11 cellular contexts compared by ENCODE assay signal in genomic region chr19:29836409-29836825, GRCh38. TPM values are rescaled to one million over a fixed set of nuclear protein-coding genes. Genes with fewer than 3 reads are reported as not detected.
DNase-seq lines count a peak whose midpoint lies in the region; ATAC-seq and TF ChIP-seq lines count a peak whose summit lies in the region.
"Had no signal": no experiment of that assay in that cellular context is flagged by ENCODE, and none has a peak within 500 bp of the region (broad histone marks: within the 10 kb centered on the region; RNA-seq: fewer than 3 reads in every experiment).

No MANE protein-coding gene starts in this region.

- DNase-seq in epithelial cell of esophagus (ENCODE audit: low read depth) (peak; percentile 64), Peyer's patch (no peak), cerebellum (ENCODE audit: low spot score) (no peak), DMS79 treated with DMSO at 0.1 percent for 48 hours (lab: John Stamatoyannopoulos, UW) (no peak), cardiac septum (ENCODE audit: low spot score) (no peak)
- DNase-seq: lower lobe of right lung, transverse colon had no signal

- H3K9me3 ChIP-seq in Peyer's patch: no peaks in the 10 kb centered on the region
- H3K9me3 ChIP-seq: lower lobe of right lung, transverse colon had no signal

- no peaks in the 10 kb centered on the region for H3K27me3 ChIP-seq in Peyer's patch

- TF ChIP-seq CTCF in epithelial cell of esophagus (IDR thresholded peaks at IDR 0.05; ENCODE audit: insufficient read depth, low read depth, low read length, missing control alignments) (no peak), Peyer's patch (IDR thresholded peaks at IDR 0.05) (no peak)

- intact Hi-C loops in cardiac septum (cut with DNase I): no loop called here

- H3K4me3 ChIP-seq in epithelial cell of esophagus (ENCODE audit: low read length) (no peak overlapping the region), Peyer's patch (no peak overlapping the region)
- H3K4me3 ChIP-seq: lower lobe of right lung, transverse colon had no signal

- H3K4me1 ChIP-seq in Peyer's patch: no peaks in the 10 kb centered on the region
- H3K4me1 ChIP-seq: lower lobe of right lung, transverse colon had no signal

- no peak overlapping the region for H3K27ac ChIP-seq in Peyer's patch
- H3K27ac ChIP-seq: lower lobe of right lung, transverse colon had no signal

- ATAC-seq in GM18520 (IDR thresholded peaks at IDR 0.05; ENCODE audit: unreplicated experiment): peak; percentile 52
- peak; percentile 62 for ATAC-seq in GM21390 (IDR thresholded peaks at IDR 0.05; ENCODE audit: unreplicated experiment)
- peak; percentile 65 for ATAC-seq in HG03378 (IDR thresholded peaks at IDR 0.05; ENCODE audit: unreplicated experiment)
- ATAC-seq: lower lobe of right lung, Panc1 had no signal

- no peaks in the 10 kb centered on the region for H3K36me3 ChIP-seq in Peyer's patch
- H3K36me3 ChIP-seq: lower lobe of right lung, transverse colon had no signal

- no peak for TF ChIP-seq POLR2A in Peyer's patch (IDR thresholded peaks at IDR 0.05)

RNA-seq across cellular contexts. Expression of gene CCNE1, which starts 24.6 kb away (rescaled TPM):
- total RNA-seq in Peyer's patch: 1 to 10 TPM; 1.8 to 5.9 (median 2.2) TPM
- total RNA-seq in cerebellum: 3.7 TPM
- total RNA-seq in cardiac septum: 1.9 TPM
